In the genomic region with DNA sequence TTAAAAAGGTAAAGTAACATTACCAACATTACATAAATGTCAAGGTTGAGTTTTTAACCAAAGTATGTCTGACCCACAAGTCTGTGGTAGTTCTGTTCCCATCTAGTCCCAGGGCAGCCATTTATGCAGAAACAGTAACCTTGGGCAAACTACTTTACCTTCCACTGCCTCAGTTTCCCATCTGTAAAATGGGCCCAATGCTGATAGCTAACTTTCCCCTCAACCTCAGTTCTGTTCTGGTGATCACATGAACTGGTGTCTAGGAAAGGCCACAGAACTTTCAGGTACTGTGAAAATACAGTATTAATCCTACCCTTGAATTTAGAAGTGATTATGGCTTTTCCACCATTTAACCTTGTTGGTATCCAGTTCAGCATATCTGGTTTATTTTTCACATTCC, we compare ENCODE assay signal across 16 cellular contexts.
A peak's percentile ranks its signal among the peaks of the same experiment; 100 is the strongest.
DNase-seq lines count a peak whose midpoint lies in the region; ATAC-seq and TF ChIP-seq lines count a peak whose summit lies in the region.
"Had no signal": no experiment of that assay in that cellular context is flagged by ENCODE, and none has a peak within 500 bp of the region (broad histone marks: within the 10 kb centered on the region; RNA-seq: fewer than 3 reads in every experiment).

No MANE protein-coding gene starts in this region.

- no peak overlapping the region for H4K8ac ChIP-seq in IMR-90 (ENCODE audit: low read depth in 2 of 2, low read length in 2 of 2)

- peaks cover 13 to 39% of the 10 kb centered on the region in 2 donors for H3K36me3 Mint-ChIP-seq in naive B cell
- H3K36me3 Mint-ChIP-seq in glutamatergic neuron (ENCODE audit: unreplicated experiment) = no peaks in the 10 kb centered on the region
- H3K36me3 Mint-ChIP-seq: CD8-positive, alpha-beta memory T cell had no signal

- 0 out of 2 replicates have a peak overlapping the region, but pooled peaks have one; percentile 43 for H3K14ac ChIP-seq in IMR-90 (replicated peaks; ENCODE audit: low read depth, low read length)

- H3K56ac ChIP-seq in IMR-90 (ENCODE audit: extremely low read depth, insufficient read depth, low read length) = no peak overlapping the region

- intact Hi-C loops in IMR-90 (cut with micrococcal nuclease) (no loop called here), vagina (cut with DNase I) (no loop called here)

- no peak overlapping the region for H2AFZ ChIP-seq in IMR-90 (replicated peaks; ENCODE audit: low read length, poor library complexity)

- H3K36me3 ChIP-seq in IMR-90 (ENCODE audit: control insufficient read depth, insufficient read depth, low read length) (no peaks in the 10 kb centered on the region), vagina (no peaks in the 10 kb centered on the region)
- H3K36me3 ChIP-seq: SJCRH30 had no signal

- BruUV-seq in IMR-90 (replicated peaks; lab: Mats Ljungman, UMichigan) = no TSS peak

- POLR2A ChIA-PET in IMR-90 (lab: Charles Lee; ENCODE audit: unreplicated experiment) = interaction anchor here (1.2 kb wide), 1 partner anchor 381 kb away, joined by 4 read pairs; no protein-coding TSS in a partner anchor

- H3K9ac ChIP-seq in IMR-90 (ENCODE audit: low read depth, low read length) = no peak overlapping the region
- H3K9ac ChIP-seq: KMS-11 had no signal

- in situ Hi-C loops in IMR-90 (cut with MboI; ENCODE audit: low sequenced_read_pairs) = no loop called here

- no peak overlapping the region; the same call in 2 of the 3 replicates for H2BK15ac ChIP-seq in IMR-90 (ENCODE audit: low read depth, low read length)

- no peak overlapping the region; the same call in 1 of the 2 replicates for H4K91ac ChIP-seq in IMR-90 (ENCODE audit: insufficient read depth, low read depth, low read length)

- CTCF ChIA-PET in IMR-90 (lab: Yijun Ruan, JAX) = interaction anchor here (1.2 kb wide), 1 partner anchor 381 kb away, joined by 3 read pairs; no protein-coding TSS in a partner anchor

- no peak overlapping the region for H3K18ac ChIP-seq in IMR-90 (ENCODE audit: low read depth, low read length)

- H3K27ac ChIP-seq in IMR-90 (ENCODE audit: insufficient read depth, low read length) (no peak overlapping the region), foreskin keratinocyte (peak overlapping the region; percentile 92), vagina (peak overlapping the region; percentile 85)
- H3K27ac ChIP-seq: HL-60, KMS-11, SJCRH30 had no signal

- TF ChIP-seq POLR2A in IMR-90 (IDR thresholded peaks at IDR 0.05; ENCODE audit: low read depth, low read length) (no peak), vagina (IDR thresholded peaks at IDR 0.05) (no peak)

- H2BK120ac ChIP-seq in IMR-90 (ENCODE audit: low read depth, low read length) = no peak overlapping the region

- ATAC-seq in IMR-90 (ENCODE audit: low read depth) (no peak), foreskin keratinocyte (no peak), naive B cell (ENCODE audit: low read depth in 2 of 2) (no peak), HG02885 (IDR thresholded peaks at IDR 0.05; ENCODE audit: poor library complexity, unreplicated experiment) (no peak)

- no peaks in the 10 kb centered on the region for H3K27me3 Mint-ChIP-seq in naive B cell
- peaks cover 2% of the 10 kb centered on the region for H3K27me3 Mint-ChIP-seq in glutamatergic neuron (ENCODE audit: unreplicated experiment)
- H3K27me3 Mint-ChIP-seq: CD8-positive, alpha-beta memory T cell had no signal

- no peak overlapping the region for H4K5ac ChIP-seq in IMR-90 (ENCODE audit: low read depth, low read length)

- H3K4me3 ChIP-seq in IMR-90 (ENCODE audit: insufficient read depth, low read depth, low read length) (no peak overlapping the region), vagina (no peak overlapping the region)
- H3K4me3 ChIP-seq: SJCRH30 had no signal

- TF ChIP-seq CTCF in IMR-90 (conservative IDR thresholded peaks at IDR 0.05; ENCODE audit: low read depth, low read length) (no peak), foreskin keratinocyte (conservative IDR thresholded peaks at IDR 0.05) (no peak), vagina (IDR thresholded peaks at IDR 0.05) (no peak), glutamatergic neuron (IDR thresholded peaks at IDR 0.05; ENCODE audit: partially characterized antibody, unreplicated experiment) (no peak)

- no peaks in the 10 kb centered on the region for H3K27me3 ChIP-seq in IMR-90 (ENCODE audit: control insufficient read depth, insufficient read depth, low read length)
- H3K27me3 ChIP-seq in foreskin keratinocyte = no peaks in the 10 kb centered on the region
- H3K27me3 ChIP-seq in vagina = no peaks in the 10 kb centered on the region
- H3K27me3 ChIP-seq: SJCRH30 had no signal

- peaks cover 68 to 81% (median 81%) of the 10 kb centered on the region in 3 donors for H3K4me1 Mint-ChIP-seq in naive B cell
- H3K4me1 Mint-ChIP-seq in glutamatergic neuron (ENCODE audit: low read depth, unreplicated experiment) = peaks cover 5% of the 10 kb centered on the region

- no peak overlapping the region for H3K23ac ChIP-seq in IMR-90 (ENCODE audit: low read depth, low read length)

- H3K9me3 ChIP-seq in IMR-90 (ENCODE audit: control insufficient read depth, insufficient read depth, low read length) (no peaks in the 10 kb centered on the region), vagina (no peaks in the 10 kb centered on the region)

- H3K4ac ChIP-seq in IMR-90 (ENCODE audit: low read depth, low read length) = 0 out of 2 replicates have a peak overlapping the region, but pooled peaks have one; percentile 11

- no peak overlapping the region for H2BK5ac ChIP-seq in IMR-90 (ENCODE audit: low read depth, low read length, poor library complexity, severe bottlenecking)

- H3K9me1 ChIP-seq in IMR-90 (ENCODE audit: insufficient read depth, low read length) = peaks cover 29% of the 10 kb centered on the region

- TF ChIP-seq RAD21 in IMR-90 (IDR thresholded peaks at IDR 0.05; ENCODE audit: low read length) = no peak

- peak overlapping the region; percentile 24; the same call in 1 of the 2 replicates for H2BK20ac ChIP-seq in IMR-90 (ENCODE audit: low read depth, low read length)

- DNase-seq in IMR-90 (no peak), foreskin keratinocyte (no peak), naive B cell (no peak), vagina (ENCODE audit: extremely low spot score in 2 of 2) (no peak), glutamatergic neuron (no peak), kidney glomerular epithelial cell (lab: John Stamatoyannopoulos, UW) (no peak)
- DNase-seq: CD8-positive, alpha-beta memory T cell; NCI-H1092; NCI-H2107; NK-92 treated with Interleukin-12 subunit alpha and Interleukin-12 subunit beta, amount 100 ng/mL, for 24 hours; OCI-M1; RPMI8226; SJCRH30 had no signal

- H3K4me2 ChIP-seq in IMR-90 (ENCODE audit: low read depth, low read length) = no peak overlapping the region
- H3K4me2 ChIP-seq: KMS-11 had no signal

- H4K20me1 ChIP-seq in IMR-90 (ENCODE audit: insufficient read depth, low read length) = no peaks in the 10 kb centered on the region

- peaks cover 0 to 5% of the 10 kb centered on the region in 2 experiments; a peak in 1 of 4 replicates for H3K79me1 ChIP-seq in IMR-90 (ENCODE audit: low read depth in 1 of 2, low read length in 2 of 2)

- peak overlapping the region; percentile 77; the same call in 1 of the 2 replicates for H2AK5ac ChIP-seq in IMR-90 (ENCODE audit: low read depth, low read length)

- H3K4me1 ChIP-seq in IMR-90 (ENCODE audit: control insufficient read depth, insufficient read depth, low read length) = peaks cover 23% of the 10 kb centered on the region
- peaks cover 70% of the 10 kb centered on the region for H3K4me1 ChIP-seq in foreskin keratinocyte
- peaks cover 71% of the 10 kb centered on the region for H3K4me1 ChIP-seq in vagina

- no peak overlapping the region for H2AK9ac ChIP-seq in IMR-90 (replicated peaks; ENCODE audit: low read depth, low read length, poor library complexity)

- H3K27ac Mint-ChIP-seq in naive B cell (peak overlapping the region in 4 of 6 donors; percentile 65 to 90 (median 72)), glutamatergic neuron (ENCODE audit: unreplicated experiment) (no peak overlapping the region)

- dilution Hi-C loops in IMR-90 (cut with HindIII; ENCODE audit: low sequenced_read_pairs, unreplicated experiment) = no loop called here

- peaks cover 0 to 3% (median 0%) of the 10 kb centered on the region in 7 donors for H3K9me3 Mint-ChIP-seq in naive B cell
- peaks cover 6% of the 10 kb centered on the region for H3K9me3 Mint-ChIP-seq in glutamatergic neuron (ENCODE audit: unreplicated experiment)
- H3K9me3 Mint-ChIP-seq: CD8-positive, alpha-beta memory T cell had no signal

- H3K4me3 Mint-ChIP-seq in naive B cell (no peak overlapping the region), glutamatergic neuron (ENCODE audit: unreplicated experiment) (no peak overlapping the region)
- H3K4me3 Mint-ChIP-seq: CD8-positive, alpha-beta memory T cell had no signal

TF ChIP-seq in IMR-90, 13 proteins besides CTCF, POLR2A, EP300 and RAD21:
- TF ChIP-seq BHLHE40 (IDR thresholded peaks at IDR 0.05; ENCODE audit: low read depth, low read length) = no peak
